In the genomic region with DNA sequence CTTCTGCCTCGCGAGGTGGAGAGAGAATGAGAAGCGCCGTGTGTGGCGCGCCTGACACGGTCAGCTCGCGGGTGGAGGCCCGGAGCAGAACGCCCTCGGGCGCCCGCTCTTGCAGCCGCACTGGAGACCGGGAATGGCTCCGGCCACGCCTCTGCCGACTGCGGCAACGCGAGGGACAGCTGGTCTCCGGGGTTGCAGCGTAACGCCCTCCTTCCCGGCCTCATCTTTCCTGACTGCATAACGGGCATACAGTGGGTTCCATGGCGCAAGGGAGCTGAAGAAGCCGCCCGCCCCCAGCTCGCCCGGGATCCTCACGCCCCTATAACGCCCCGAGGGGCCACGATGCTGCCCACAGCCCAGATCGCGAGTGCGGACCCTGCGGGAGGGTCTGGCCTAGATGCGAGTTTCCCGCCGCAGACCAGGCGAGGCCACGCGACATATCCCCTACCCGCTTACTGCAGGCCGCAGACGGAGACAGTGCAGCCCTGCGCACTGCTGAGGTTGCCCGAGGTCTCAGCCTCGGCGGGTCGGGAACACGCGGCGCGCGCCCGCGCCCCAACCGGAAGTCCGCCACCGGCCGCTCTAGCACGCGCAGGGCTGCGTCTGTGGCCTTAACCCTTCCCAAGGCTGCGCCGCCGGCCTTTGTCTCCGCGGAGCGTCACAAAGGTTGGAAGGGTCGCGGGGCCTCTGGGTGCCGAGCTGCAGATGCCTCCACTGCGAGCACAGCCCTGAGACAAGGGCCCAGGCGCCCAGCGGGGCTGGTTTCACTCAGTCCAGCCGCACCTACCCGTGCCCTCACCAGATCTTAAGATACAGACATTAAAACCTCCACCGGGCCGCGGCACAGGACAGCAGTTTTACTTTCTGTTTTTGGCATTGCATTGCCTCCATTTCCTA, we compare ENCODE assay signal across 8 cellular contexts. TPM values are rescaled to one million over a fixed set of nuclear protein-coding genes. Genes with fewer than 3 reads are reported as not detected.
DNase-seq lines count a peak whose midpoint lies in the region; ATAC-seq and TF ChIP-seq lines count a peak whose summit lies in the region.

No MANE protein-coding gene starts in this region.

- H3K36me3 Mint-ChIP-seq in brain = peaks cover 34% of the 10 kb centered on the region

- H3K4me3 ChIP-seq in iPS-11a (ENCODE audit: low read depth, low read length) (peak overlapping the region; percentile 83), skeletal muscle cell (ENCODE audit: low read depth, low read length) (peak overlapping the region; percentile 64)

- H3K27ac Mint-ChIP-seq in brain = peak overlapping the region; percentile 100

- peak; percentile 78 for ATAC-seq in HG02981 (IDR thresholded peaks at IDR 0.05; ENCODE audit: unreplicated experiment)

- DNase-seq in SIG-M5 treated with dmso at 0.1 percent for 504 hours (lab: John Stamatoyannopoulos, UW; ENCODE audit: unreplicated experiment) = peak; percentile 86
- no peak for DNase-seq in SIG-M5 (lab: John Stamatoyannopoulos, UW)
- DNase-seq in NCI-H2081 treated with DMSO at 0.1 percent for 48 hours (lab: John Stamatoyannopoulos, UW) = peak; percentile 29
- DNase-seq in UCSD-AML1 (lab: John Stamatoyannopoulos, UW; ENCODE audit: unreplicated experiment) = peak; percentile 92
- peak; percentile 67 for DNase-seq in skeletal muscle cell (ENCODE audit: low read depth)

- no peaks in the 10 kb centered on the region for H3K9me3 Mint-ChIP-seq in brain

- peak overlapping the region; percentile 91 to 99 (median 97) for H3K4me3 Mint-ChIP-seq in brain

- H3K27me3 Mint-ChIP-seq in brain = peaks cover 2% of the 10 kb centered on the region

- peaks cover 35% of the 10 kb centered on the region for H3K4me1 Mint-ChIP-seq in brain

- no peak for TF ChIP-seq CTCF in brain (conservative IDR thresholded peaks at IDR 0.05)

RNA-seq across cellular contexts. Expression of gene BCL7C, which starts 18.8 kb away (rescaled TPM):
- 37.1 TPM for polyA plus RNA-seq in brain (ENCODE audit: insufficient read depth, low read depth, low replicate concordance)

RNA-seq across cellular contexts. Expression of gene CTF1, which starts 21.3 kb away (rescaled TPM):
- polyA plus RNA-seq in brain (ENCODE audit: insufficient read depth, low read depth, low replicate concordance) = 4.1 TPM

RNA-seq across cellular contexts. Expression of gene FBXL19, which starts 48.3 kb away (rescaled TPM):
- polyA plus RNA-seq in brain (ENCODE audit: insufficient read depth, low read depth, low replicate concordance) = 24.3 TPM
